In the genomic region with DNA sequence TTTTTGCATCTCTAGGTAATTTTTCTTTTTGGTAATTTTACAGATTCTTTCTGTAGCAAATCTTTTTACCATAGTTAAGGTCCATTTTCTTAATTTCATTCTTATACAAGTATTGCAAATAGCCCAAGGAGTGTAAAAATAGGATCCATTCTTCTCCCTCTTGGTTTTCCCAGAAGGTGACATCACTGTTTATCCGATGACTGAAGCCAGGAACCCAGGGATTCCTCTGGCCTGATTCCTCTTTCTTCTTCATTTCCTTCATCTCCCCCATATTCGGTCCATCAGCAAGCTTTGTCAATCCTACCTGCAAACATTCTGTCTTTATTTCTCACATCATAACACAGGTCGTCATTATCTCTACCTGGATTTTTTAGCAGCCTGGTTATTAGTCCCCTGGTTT, we compare ENCODE assay signal across 12 cellular contexts. TPM values are rescaled to one million over a fixed set of nuclear protein-coding genes. Genes with fewer than 3 reads are reported as not detected.
DNase-seq lines count a peak whose midpoint lies in the region; ATAC-seq, FAIRE-seq and TF ChIP-seq lines count a peak whose summit lies in the region.
"Had no signal": no experiment of that assay in that cellular context is flagged by ENCODE, and none has a peak within 500 bp of the region (broad histone marks: within the 10 kb centered on the region; RNA-seq: fewer than 3 reads in every experiment).

No MANE protein-coding gene starts in this region.

- H3K79me2 ChIP-seq in HepG2 (ENCODE audit: insufficient read depth, low read length): peaks cover 80% of the 10 kb centered on the region

- TF ChIP-seq POLR2A in HepG2 (IDR thresholded peaks at IDR 0.05; ENCODE audit: insufficient read depth in 1 of 2, low read depth in 2 of 2, low read length in 2 of 2) (no peak), right lobe of liver (IDR thresholded peaks at IDR 0.05) (no peak)

- intact Hi-C loops in HepG2 (cut with micrococcal nuclease; ENCODE audit: unreplicated experiment): no loop called here
- intact Hi-C loops in right lobe of liver (cut with DNase I): no loop called here

- in situ Hi-C loops in HepG2 (cut with HindIII; ENCODE audit: extremely low pct_ligation_motif_present, low pct_unique_long_range_greater_than_20kb): no loop called here

- H3K27ac ChIP-seq in HepG2 (ENCODE audit: extremely low read length, insufficient read depth, low read length) (no peak overlapping the region), right lobe of liver (no peak overlapping the region)
- H3K27ac ChIP-seq: neutrophil had no signal

- peaks cover 10 to 52% of the 10 kb centered on the region in 2 experiments for H3K36me3 ChIP-seq in HepG2 (replicated peaks in 1 of 2; ENCODE audit: control insufficient read depth in 1 of 2, insufficient read depth in 2 of 2, low read length in 2 of 2)
- peaks cover 0 to 29% (median 10%) of the 10 kb centered on the region in 4 donors for H3K36me3 ChIP-seq in right lobe of liver

- TF ChIP-seq RAD21 in HepG2 (CRISPR knock-in tag; IDR thresholded peaks at IDR 0.05): no peak

- 92% methylated on average over 3 of the region's 3 CpGs for whole genome bisulfite sequencing in HepG2 (ENCODE audit: low lambda C conversion rate)
- WGBS in right lobe of liver (ENCODE audit: insufficient coverage, low coverage, low lambda C conversion rate, missing lambda C conversion rate): 38% methylated on average over 2 of the region's 3 CpGs

- no TSS peak for BruUV-seq in HepG2 (replicated peaks; lab: Mats Ljungman, UMichigan)

- no peak for FAIRE-seq in HepG2 (lab: Jason Lieb, UNC)

- no peaks in the 10 kb centered on the region for H3K9me3 ChIP-seq in HepG2 (ENCODE audit: low read length)
- H3K9me3 ChIP-seq in right lobe of liver: no peaks in the 10 kb centered on the region
- H3K9me3 ChIP-seq: neutrophil had no signal

- CTCF ChIA-PET in HepG2 (lab: Yijun Ruan, JAX; ENCODE audit: low intra/inter-chr PET ratio, low total read pairs): no interaction called here

- no peaks in the 10 kb centered on the region; a peak in 1 of 5 replicates for H3K27me3 ChIP-seq in HepG2 (ENCODE audit: control insufficient read depth in 1 of 2, insufficient read depth in 2 of 2, low read length in 2 of 2)
- no peaks in the 10 kb centered on the region for H3K27me3 ChIP-seq in right lobe of liver
- H3K27me3 ChIP-seq: neutrophil had no signal

- peaks cover 54% of the 10 kb centered on the region for H4K20me1 ChIP-seq in HepG2 (ENCODE audit: insufficient read depth, low read length)

- peak overlapping the region; percentile 0; the same call in 1 of the 2 replicates for H3K4me2 ChIP-seq in HepG2 (ENCODE audit: low read depth, low read length)

- POLR2A ChIA-PET in HepG2 (lab: Yijun Ruan, JAX): no interaction called here

- H3K4me3 ChIP-seq in HepG2 (replicated peaks in 1 of 3; ENCODE audit: insufficient read depth in 1 of 3, low read depth in 2 of 3, low read length in 3 of 3): no peak overlapping the region
- H3K4me3 ChIP-seq in right lobe of liver: no peak overlapping the region

- no peak for TF ChIP-seq CTCF in HepG2 (CRISPR knock-in tag; IDR thresholded peaks at IDR 0.05)
- no peak for TF ChIP-seq CTCF in right lobe of liver (IDR thresholded peaks at IDR 0.05)

- ATAC-seq in HepG2: no peak
- no peak for ATAC-seq in right lobe of liver
- no peak for ATAC-seq in esophagus mucosa

- DNase-seq in HepG2 (ENCODE audit: low spot score): no peak
- no peak for DNase-seq in right lobe of liver
- peak; percentile 33 for DNase-seq in astrocyte of the hippocampus (ENCODE audit: low read depth, low spot score)
- DNase-seq in myocyte (ENCODE audit: low read depth): peak; percentile 18
- DNase-seq in NCI-H1417 (lab: John Stamatoyannopoulos, UW): no peak
- DNase-seq in NCI-H1092 (lab: John Stamatoyannopoulos, UW): no peak
- no peak for DNase-seq in activated CD8-positive, alpha-beta memory T cell treated with anti-CD3 and anti-CD28 coated beads, Interleukin-2, amount 50 U/mL, for 4 hours
- DNase-seq: activated B cell treated with CpG ODN at 0.5 μM for 24 hours, glutamatergic neuron, MM.1S had no signal

- no peak overlapping the region for H3K9ac ChIP-seq in HepG2 (ENCODE audit: insufficient read depth, low read depth, low read length)

- no peak for TF ChIP-seq EP300 in HepG2 (IDR thresholded peaks at IDR 0.05; ENCODE audit: low read depth in 2 of 2, low read length in 2 of 2)
- TF ChIP-seq EP300 in HepG2 (CRISPR knock-in tag; IDR thresholded peaks at IDR 0.05; ENCODE audit: borderline replicate concordance): no peak

- no peak overlapping the region for H2AFZ ChIP-seq in HepG2 (ENCODE audit: low read length)

- peaks cover 51% of the 10 kb centered on the region for H3K4me1 ChIP-seq in HepG2 (ENCODE audit: insufficient read depth, low read length)
- H3K4me1 ChIP-seq in right lobe of liver: peaks cover 0 to 31% (median 2%) of the 10 kb centered on the region in 4 donors

TF ChIP-seq in HepG2, 621 proteins besides CTCF, POLR2A, EP300 and RAD21 (continues in another document):
- TF ChIP-seq ZNF547 (CRISPR knock-in tag; IDR thresholded peaks at IDR 0.05) (no peak), ELF1 (CRISPR knock-in tag; IDR thresholded peaks at IDR 0.05) (no peak), ATF7 (IDR thresholded peaks at IDR 0.05) (peak; percentile 45; the same call in 1 of the 2 replicates), ATF7 (CRISPR knock-in tag; IDR thresholded peaks at IDR 0.05) (no peak), HOXA9 (CRISPR knock-in tag; IDR thresholded peaks at IDR 0.05; ENCODE audit: borderline replicate concordance) (no peak), ZNF782 (CRISPR knock-in tag; IDR thresholded peaks at IDR 0.05; ENCODE audit: borderline replicate concordance) (no peak), SETDB1 (CRISPR knock-in tag; IDR thresholded peaks at IDR 0.05; ENCODE audit: borderline replicate concordance) (no peak), HMGA1 (CRISPR knock-in tag; conservative IDR thresholded peaks at IDR 0.05) (no peak)
- TF ChIP-seq, protein P1, sequence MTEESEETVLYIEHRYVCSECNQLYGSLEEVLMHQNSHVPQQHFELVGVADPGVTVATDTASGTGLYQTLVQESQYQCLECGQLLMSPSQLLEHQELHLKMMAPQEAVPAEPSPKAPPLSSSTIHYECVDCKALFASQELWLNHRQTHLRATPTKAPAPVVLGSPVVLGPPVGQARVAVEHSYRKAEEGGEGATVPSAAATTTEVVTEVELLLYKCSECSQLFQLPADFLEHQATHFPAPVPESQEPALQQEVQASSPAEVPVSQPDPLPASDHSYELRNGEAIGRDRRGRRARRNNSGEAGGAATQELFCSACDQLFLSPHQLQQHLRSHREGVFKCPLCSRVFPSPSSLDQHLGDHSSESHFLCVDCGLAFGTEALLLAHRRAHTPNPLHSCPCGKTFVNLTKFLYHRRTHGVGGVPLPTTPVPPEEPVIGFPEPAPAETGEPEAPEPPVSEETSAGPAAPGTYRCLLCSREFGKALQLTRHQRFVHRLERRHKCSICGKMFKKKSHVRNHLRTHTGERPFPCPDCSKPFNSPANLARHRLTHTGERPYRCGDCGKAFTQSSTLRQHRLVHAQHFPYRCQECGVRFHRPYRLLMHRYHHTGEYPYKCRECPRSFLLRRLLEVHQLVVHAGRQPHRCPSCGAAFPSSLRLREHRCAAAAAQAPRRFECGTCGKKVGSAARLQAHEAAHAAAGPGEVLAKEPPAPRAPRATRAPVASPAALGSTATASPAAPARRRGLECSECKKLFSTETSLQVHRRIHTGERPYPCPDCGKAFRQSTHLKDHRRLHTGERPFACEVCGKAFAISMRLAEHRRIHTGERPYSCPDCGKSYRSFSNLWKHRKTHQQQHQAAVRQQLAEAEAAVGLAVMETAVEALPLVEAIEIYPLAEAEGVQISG (CRISPR knock-in tag; IDR thresholded peaks at IDR 0.05): no peak
- TF ChIP-seq, protein P2, sequence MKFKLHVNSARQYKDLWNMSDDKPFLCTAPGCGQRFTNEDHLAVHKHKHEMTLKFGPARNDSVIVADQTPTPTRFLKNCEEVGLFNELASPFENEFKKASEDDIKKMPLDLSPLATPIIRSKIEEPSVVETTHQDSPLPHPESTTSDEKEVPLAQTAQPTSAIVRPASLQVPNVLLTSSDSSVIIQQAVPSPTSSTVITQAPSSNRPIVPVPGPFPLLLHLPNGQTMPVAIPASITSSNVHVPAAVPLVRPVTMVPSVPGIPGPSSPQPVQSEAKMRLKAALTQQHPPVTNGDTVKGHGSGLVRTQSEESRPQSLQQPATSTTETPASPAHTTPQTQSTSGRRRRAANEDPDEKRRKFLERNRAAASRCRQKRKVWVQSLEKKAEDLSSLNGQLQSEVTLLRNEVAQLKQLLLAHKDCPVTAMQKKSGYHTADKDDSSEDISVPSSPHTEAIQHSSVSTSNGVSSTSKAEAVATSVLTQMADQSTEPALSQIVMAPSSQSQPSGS (CRISPR knock-in tag; IDR thresholded peaks at IDR 0.05): no peak

RNA-seq across cellular contexts. Expression of a gene that starts 5.3 kb away (rescaled TPM):
- total RNA-seq in HepG2 (2016; rRNA removed; fragmentation: Illumina TruSeq; extraction: Trizol) (37.1 and 45.0 TPM in 2 replicates), right lobe of liver (10 to 100 TPM; 16.0 to 24.8 (median 20.1) TPM), myocyte (38.4 and 56.4 TPM in 2 replicates), esophagus mucosa (28.4 TPM)
- total RNA-seq in HepG2 (2016; cell fraction: cytosol; rRNA removed; fragmentation: Illumina TruSeq; extraction: Trizol; ENCODE audit: low read depth): 5.3 and 7.1 TPM in 2 replicates
- 37.1 and 40.4 TPM in 2 replicates for total RNA-seq in HepG2 (2016; cell fraction: insoluble cytoplasmic fraction; rRNA removed; fragmentation: Illumina TruSeq; extraction: Trizol)
- 16.1 and 20.2 TPM in 2 replicates for total RNA-seq in HepG2 (2016; cell fraction: membrane; rRNA removed; fragmentation: Illumina TruSeq; extraction: Trizol)
- 100 TPM in 2 replicates for total RNA-seq in HepG2 (2016; cell fraction: nucleus; rRNA removed; fragmentation: Illumina TruSeq; extraction: Trizol)
- 54.6 and 70.9 TPM in 2 replicates for polyA plus RNA-seq in HepG2 (2011; rRNA removed)
- 20.1 and 29.0 TPM in 2 replicates for polyA plus RNA-seq in HepG2 (2011; cell fraction: cytosol; rRNA removed)
- polyA plus RNA-seq in HepG2 (2011; cell fraction: nucleus; rRNA removed): 53.4 and 70.4 TPM in 2 replicates
- 46.6 and 50.5 TPM in 2 replicates for polyA plus RNA-seq in HepG2 (2012)
- polyA plus RNA-seq in HepG2 (2016; cell fraction: cytosol; fragmentation: Illumina TruSeq; extraction: Trizol; ENCODE audit: low read depth): 4.2 and 4.3 TPM in 2 replicates
- 48.3 and 54.3 TPM in 2 replicates for polyA plus RNA-seq in HepG2 (2016; cell fraction: insoluble cytoplasmic fraction; fragmentation: Illumina TruSeq; extraction: Trizol; ENCODE audit: low read depth)
- 11.1 and 13.9 TPM in 2 replicates for polyA plus RNA-seq in HepG2 (2016; cell fraction: membrane; fragmentation: Illumina TruSeq; extraction: Trizol; ENCODE audit: low read depth)
- 129 and 135 TPM in 2 replicates for polyA plus RNA-seq in HepG2 (2016; cell fraction: nucleus; fragmentation: Illumina TruSeq; extraction: Trizol; ENCODE audit: insufficient read depth, low read depth)
- polyA minus RNA-seq in HepG2 (2011; rRNA and poly(A)+ RNA removed; ENCODE audit: low replicate concordance): 37.4 and 45.1 TPM in 2 replicates
- polyA minus RNA-seq in HepG2 (2011; cell fraction: cytosol; rRNA and poly(A)+ RNA removed): 20.8 and 30.1 TPM in 2 replicates
- polyA minus RNA-seq in HepG2 (2011; cell fraction: nucleus; rRNA and poly(A)+ RNA removed): 289 and 299 TPM in 2 replicates
- polyA plus RNA-seq in myocyte (2012): 11.3 TPM

Comparison
In these comparisons a context has a peak if more than half of its experiments do, and no peak if none do; other contexts are left out.
1. DNase-seq: peak in astrocyte of the hippocampus (single experiment) and myocyte (single experiment); none in HepG2 (single experiment), right lobe of liver (0 of 3), NCI-H1417 (0 of 3), NCI-H1092 (single experiment) and activated CD8-positive, alpha-beta memory T cell treated with anti-CD3 and anti-CD28 coated beads, Interleukin-2, amount 50 U/mL, for 4 hours (single experiment).